ENCODE assay signal across 8 cellular contexts in the genomic region with DNA sequence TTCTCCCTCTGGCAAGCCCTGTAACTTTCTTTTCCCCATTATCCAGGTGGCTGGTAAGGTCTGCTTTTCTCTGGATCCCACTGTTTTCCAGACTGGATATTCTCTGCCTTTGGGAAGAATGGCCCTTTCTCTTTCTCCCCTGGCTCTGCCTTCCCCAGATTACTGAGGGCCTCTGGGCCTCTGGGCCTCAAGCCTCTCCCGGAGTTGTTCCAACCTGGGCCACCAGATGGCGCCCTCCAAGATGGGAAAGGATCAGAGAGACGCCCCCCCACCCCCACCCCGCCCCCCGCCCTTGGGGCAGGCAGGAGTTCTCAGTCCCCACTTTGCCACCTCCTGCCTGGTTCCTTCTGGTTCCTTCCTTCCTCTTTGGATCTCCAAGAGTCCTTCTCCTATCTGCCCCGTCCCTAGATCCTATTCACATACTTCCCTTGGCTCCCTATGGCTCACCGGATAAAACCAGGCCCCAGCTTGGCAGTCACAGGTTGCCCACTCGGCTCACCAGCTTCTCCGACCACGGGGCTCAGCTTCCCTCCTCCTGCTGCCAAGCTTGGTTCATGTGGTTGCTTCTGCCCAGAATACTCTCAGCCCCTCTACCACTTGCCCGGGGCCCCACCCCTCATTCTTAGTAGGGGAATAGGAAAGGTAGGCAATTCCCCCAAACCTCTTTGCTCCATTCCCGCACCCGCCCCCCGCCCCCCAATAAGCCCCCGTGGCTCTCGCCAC.
DNase-seq lines count a peak whose midpoint lies in the region; ATAC-seq and TF ChIP-seq lines count a peak whose summit lies in the region.

No MANE protein-coding gene starts in this region.

- DNase-seq in EL (peak; percentile 67), LNCaP clone FGC (ENCODE audit: low read depth) (no peak), T1000 (lab: John Stamatoyannopoulos, UW) (peak; percentile 66), astrocyte of the spinal cord (ENCODE audit: low read depth, low spot score) (peak; percentile 61), iPS-NIHi11 (ENCODE audit: low spot score) (peak; percentile 77), SW 1271 (lab: John Stamatoyannopoulos, UW) (no peak)
- peak; percentile 81 for DNase-seq in stimulated activated CD4-positive, alpha-beta T cell treated with anti-CD3 and anti-CD28 coated beads, Interleukin-12 subunit alpha, Interleukin-12 subunit beta, amount 100 ng/mL, for 4 hours

- in situ Hi-C loops in astrocyte of the spinal cord (cut with HindIII; ENCODE audit: low sequenced_read_pairs), result no loop called here

- no peak overlapping the region for H3K4me3 ChIP-seq in LNCaP clone FGC (ENCODE audit: low read depth, low read length)
- no peak overlapping the region for H3K4me3 ChIP-seq in astrocyte of the spinal cord (ENCODE audit: low read depth, low read length)

- peak; percentile 63 for TF ChIP-seq CTCF in LNCaP clone FGC (IDR thresholded peaks at IDR 0.05; ENCODE audit: control insufficient read depth, extremely low read depth, insufficient read depth)
- peak; percentile 71 for TF ChIP-seq CTCF in astrocyte of the spinal cord (IDR thresholded peaks at IDR 0.05; ENCODE audit: low read depth, low read length)

- no peak for ATAC-seq in HG03280 (IDR thresholded peaks at IDR 0.05; ENCODE audit: unreplicated experiment)

Comparison
In these comparisons a context has a peak if more than half of its experiments do, and no peak if none do; other contexts are left out.
1. DNase-seq: peak in EL (single experiment), T1000 (single experiment), astrocyte of the spinal cord (single experiment), iPS-NIHi11 (single experiment) and stimulated activated CD4-positive, alpha-beta T cell treated with anti-CD3 and anti-CD28 coated beads, Interleukin-12 subunit alpha, Interleukin-12 subunit beta, amount 100 ng/mL, for 4 hours (single experiment); none in LNCaP clone FGC (single experiment) and SW 1271 (0 of 2).